Comparison of ENCODE assay signal across 8 cellular contexts in the genomic region with DNA sequence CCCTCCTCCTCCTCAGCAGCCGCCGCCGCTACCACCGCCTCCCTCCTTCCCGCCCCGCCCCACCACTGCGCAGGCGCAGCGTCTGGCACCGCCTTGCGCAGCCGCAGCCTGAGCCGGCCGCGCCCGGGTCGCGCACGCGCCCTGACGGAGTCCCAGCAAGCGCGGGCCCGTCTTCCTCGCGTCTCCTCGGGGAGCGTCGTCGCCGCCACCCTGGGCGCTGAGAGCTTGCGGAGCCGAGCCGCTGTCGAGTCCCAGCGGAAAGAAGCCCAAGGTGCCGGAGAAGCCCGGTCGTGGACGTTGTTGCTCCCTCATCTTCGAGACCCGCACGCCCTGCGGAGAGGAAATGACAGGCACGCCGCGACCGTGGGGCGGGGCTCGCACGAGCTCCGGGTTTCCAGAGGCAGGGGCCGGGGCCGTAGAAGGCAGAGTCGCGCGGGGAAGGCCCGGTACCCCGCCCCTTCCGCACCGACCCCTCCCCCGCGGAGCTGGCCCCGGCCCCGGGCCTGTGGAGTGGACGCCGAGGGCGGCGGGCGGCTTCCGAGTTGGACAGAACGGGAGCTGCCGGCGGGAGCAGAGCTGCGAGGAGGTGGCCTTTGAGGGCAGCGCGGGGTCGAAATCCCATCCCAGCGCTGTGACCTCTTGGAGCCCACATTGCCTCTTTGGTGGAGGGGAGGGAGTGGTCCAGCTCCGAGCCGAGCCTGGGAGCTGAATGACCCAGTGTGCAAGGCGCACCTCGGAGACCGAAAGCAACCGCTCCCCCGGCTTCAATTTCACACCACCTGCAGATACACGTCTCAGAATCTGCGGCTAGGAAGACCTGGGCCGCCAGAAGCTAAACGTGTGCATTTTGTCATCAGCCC. TPM values are rescaled to one million over a fixed set of nuclear protein-coding genes. Genes with fewer than 3 reads are reported as not detected.
DNase-seq lines count a peak whose midpoint lies in the region; ATAC-seq, FAIRE-seq and TF ChIP-seq lines count a peak whose summit lies in the region.

No MANE protein-coding gene starts in this region.

- no peaks in the 10 kb centered on the region for H3K27me3 Mint-ChIP-seq in activated naive CD8-positive, alpha-beta T cell treated with anti-CD3 and anti-CD28 coated beads for 36 hours

- DNase-seq in GM12865 (ENCODE audit: low read depth) = peak; percentile 97
- peak; percentile 97 to 98 (median 98) for DNase-seq in NCI-H1417 (lab: John Stamatoyannopoulos, UW)
- peak; percentile 61 for DNase-seq in SKM-1 treated with dmso at 0.1 percent for 144 hours (lab: John Stamatoyannopoulos, UW; ENCODE audit: unreplicated experiment)
- peak; percentile 99 for DNase-seq in activated naive CD8-positive, alpha-beta T cell treated with anti-CD3 and anti-CD28 coated beads for 36 hours
- peak; percentile 97 for DNase-seq in Right ventricle myocardium inferior (ENCODE audit: missing footprints)
- DNase-seq in pancreas = peak; percentile 94 to 100 (median 97)
- peak; percentile 93 to 94 for DNase-seq in thyroid gland

- WGBS in pancreas, 2 donors = 0% methylated on average over 56 to 91 of the region's 91 CpGs
- WGBS in thyroid gland, 2 donors = 0% methylated on average over 15 to 21 of the region's 91 CpGs

- H3K27me3 ChIP-seq in pancreas (no peaks in the 10 kb centered on the region), thyroid gland (no peaks in the 10 kb centered on the region)

- H3K27ac Mint-ChIP-seq in activated naive CD8-positive, alpha-beta T cell treated with anti-CD3 and anti-CD28 coated beads for 36 hours = peak overlapping the region; percentile 86

- H3K9me3 Mint-ChIP-seq in activated naive CD8-positive, alpha-beta T cell treated with anti-CD3 and anti-CD28 coated beads for 36 hours = no peaks in the 10 kb centered on the region

- peaks cover 40% of the 10 kb centered on the region for H3K36me3 Mint-ChIP-seq in activated naive CD8-positive, alpha-beta T cell treated with anti-CD3 and anti-CD28 coated beads for 36 hours

- no peaks in the 10 kb centered on the region for H3K9me3 ChIP-seq in pancreas
- no peaks in the 10 kb centered on the region for H3K9me3 ChIP-seq in thyroid gland

- peak overlapping the region; percentile 95 for H3K4me3 ChIP-seq in GM12865 (ENCODE audit: low read depth, low read length)
- peak overlapping the region; percentile 46 to 92 (median 84) for H3K4me3 ChIP-seq in pancreas
- peak overlapping the region; percentile 52 to 85 (median 80) for H3K4me3 ChIP-seq in thyroid gland (replicated peaks in 1 of 3)

- peak in 1 of 2 donors; percentile 89 for TF ChIP-seq POLR2A in thyroid gland (IDR thresholded peaks at IDR 0.05)

- intact Hi-C loops in Right ventricle myocardium inferior (cut with DNase I) = no loop called here
- intact Hi-C loops in pancreas (cut with DNase I) = no loop called here
- intact Hi-C loops in thyroid gland (cut with DNase I) = no loop called here

- ATAC-seq in HG02759 (IDR thresholded peaks at IDR 0.05; ENCODE audit: unreplicated experiment) (peak; percentile 55), Right ventricle myocardium inferior (peak; percentile 97), pancreas (peak; percentile 86 to 95 (median 94))

- peak overlapping the region; percentile 93 for H3K4me3 Mint-ChIP-seq in activated naive CD8-positive, alpha-beta T cell treated with anti-CD3 and anti-CD28 coated beads for 36 hours

- TF ChIP-seq CTCF in GM12865 (IDR thresholded peaks at IDR 0.05; ENCODE audit: insufficient read depth, low read depth, low read length, missing control alignments) (no peak), pancreas (IDR thresholded peaks at IDR 0.05) (no peak), thyroid gland (IDR thresholded peaks at IDR 0.05) (no peak)

- H3K4me1 ChIP-seq in pancreas (peaks cover 0 to 23% (median 15%) of the 10 kb centered on the region in 3 donors), thyroid gland (peaks cover 16 to 26% of the 10 kb centered on the region in 2 donors)

- peaks cover 65% of the 10 kb centered on the region for H3K4me1 Mint-ChIP-seq in activated naive CD8-positive, alpha-beta T cell treated with anti-CD3 and anti-CD28 coated beads for 36 hours

- no peak for FAIRE-seq in pancreas (lab: Jason Lieb, UNC)

- peak overlapping the region; percentile 83 to 90 (median 88) for H3K27ac ChIP-seq in pancreas
- peak overlapping the region; percentile 77 to 96 (median 79) for H3K27ac ChIP-seq in thyroid gland

- H3K36me3 ChIP-seq in pancreas = no peaks in the 10 kb centered on the region
- no peaks in the 10 kb centered on the region for H3K36me3 ChIP-seq in thyroid gland

RNA-seq across cellular contexts. Expression of gene RAB35, which starts 0.5 kb away (rescaled TPM):
- 10 to 100 TPM; 53.8 to 54.3 TPM for total RNA-seq in activated naive CD8-positive, alpha-beta T cell treated with anti-CD3 and anti-CD28 coated beads for 36 hours
- total RNA-seq in Right ventricle myocardium inferior (25.6 TPM), pancreas (10 to 100 TPM; 10.7 to 23.0 (median 15.0) TPM), thyroid gland (10 to 100 TPM; 14.9 to 19.9 (median 17.4) TPM)
- 10 to 100 TPM; 13.6 to 13.9 TPM for polyA plus RNA-seq in pancreas

Comparison
In these comparisons a context has a peak if more than half of its experiments do, and no peak if none do; other contexts are left out.
1. Peak in every context shown above with its lines: DNase-seq, ATAC-seq, H3K4me3 ChIP-seq and H3K27ac ChIP-seq.